Comparison of ENCODE assay signal across 18 cellular contexts in genomic region chr9:69443178-69443577, GRCh38.
A peak's percentile ranks its signal among the peaks of the same experiment; 100 is the strongest.
DNase-seq lines count a peak whose midpoint lies in the region; ATAC-seq and TF ChIP-seq lines count a peak whose summit lies in the region.
"Had no signal": no experiment of that assay in that cellular context is flagged by ENCODE, and none has a peak within 500 bp of the region (broad histone marks: within the 10 kb centered on the region; RNA-seq: fewer than 3 reads in every experiment).

No MANE protein-coding gene starts in this region.

- DNase-seq in COR-L47 (lab: John Stamatoyannopoulos, UW) = peak; percentile 86
- DNase-seq in NCI-H1436 treated with DMSO at 0.1 percent for 48 hours (lab: John Stamatoyannopoulos, UW) = peak; percentile 36
- DNase-seq in NCI-H345 treated with DMSO at 0.1 percent for 48 hours (lab: John Stamatoyannopoulos, UW; ENCODE audit: unreplicated experiment) = peak; percentile 75
- DNase-seq in epithelial cell of esophagus (ENCODE audit: low read depth) = peak; percentile 71
- DNase-seq in kidney glomerular epithelial cell (lab: John Stamatoyannopoulos, UW) = no peak
- no peak for DNase-seq in OCI-LY7 (ENCODE audit: low spot score)
- DNase-seq: activated CD4-positive, alpha-beta T cell treated with anti-CD3 and anti-CD28 coated beads, Interleukin-2, amount 50 U/mL, for 1 hour; activated naive CD4-positive, alpha-beta T cell treated with anti-CD3 and anti-CD28 coated beads, Interleukin-2, amount 50 U/mL, for 16 hours; CD8-positive, alpha-beta memory T cell; glutamatergic neuron; GM23248; mesendoderm; NCI-H226; PC-3; stimulated activated naive CD8-positive, alpha-beta T cell treated with anti-CD3 and anti-CD28 coated beads, Interleukin-15, amount 100 ng/mL, for 72 hours had no signal

- H3K36me3 ChIP-seq in OCI-LY7 (ENCODE audit: insufficient read depth, low read length) = no peaks in the 10 kb centered on the region

- no peak overlapping the region for H3K27ac ChIP-seq in OCI-LY7 (ENCODE audit: low read depth, low read length, poor library complexity, severe bottlenecking)
- H3K27ac ChIP-seq: GM23248 had no signal

- no peaks in the 10 kb centered on the region for H3K79me2 ChIP-seq in OCI-LY7 (ENCODE audit: insufficient read depth, low read depth, low read length)

- H3K9me3 ChIP-seq in OCI-LY7 (ENCODE audit: low read length) = no peaks in the 10 kb centered on the region

- CTCF ChIA-PET in OCI-LY7 (lab: Charles Lee; ENCODE audit: unreplicated experiment) = no interaction called here

- H2AFZ ChIP-seq in OCI-LY7 (ENCODE audit: low read length) = no peak overlapping the region
- H2AFZ ChIP-seq: GM23248 had no signal

- H3K4me2 ChIP-seq in OCI-LY7 (ENCODE audit: low read length) = no peak overlapping the region

- no peaks in the 10 kb centered on the region for H4K20me1 ChIP-seq in OCI-LY7 (ENCODE audit: insufficient read depth, low read length)

- intact Hi-C loops in OCI-LY7 (cut with micrococcal nuclease; ENCODE audit: unreplicated experiment) = no loop called here

- ATAC-seq in GM21825 (IDR thresholded peaks at IDR 0.05; ENCODE audit: unreplicated experiment) (no peak), HG03565 (IDR thresholded peaks at IDR 0.05; ENCODE audit: unreplicated experiment) (no peak)
- ATAC-seq: PC-3; SK-N-SH treated with all-trans-retinoic acid at 6 μM for 48 hours; stimulated activated naive CD8-positive, alpha-beta T cell treated with anti-CD3 and anti-CD28 coated beads, Interleukin-15, amount 100 ng/mL, for 72 hours had no signal

- no TSS peak for BruUV-seq in OCI-LY7 (replicated peaks; lab: Mats Ljungman, UMichigan)

- H3K4me1 ChIP-seq in OCI-LY7 (ENCODE audit: insufficient read depth, low read length, poor library complexity, severe bottlenecking) = no peaks in the 10 kb centered on the region

- H3K4me3 ChIP-seq in epithelial cell of esophagus (ENCODE audit: low read length) = no peak overlapping the region
- no peak overlapping the region for H3K4me3 ChIP-seq in OCI-LY7 (ENCODE audit: low read depth, low read length, poor library complexity, severe bottlenecking)
- H3K4me3 ChIP-seq: GM23248 had no signal

- H3K9me2 ChIP-seq in OCI-LY7 (ENCODE audit: insufficient read depth, low read length) = no peaks in the 10 kb centered on the region

- no peak for TF ChIP-seq CTCF in epithelial cell of esophagus (IDR thresholded peaks at IDR 0.05; ENCODE audit: insufficient read depth, low read depth, low read length, missing control alignments)
- TF ChIP-seq CTCF in OCI-LY7 (conservative IDR thresholded peaks at IDR 0.05; ENCODE audit: low read length) = no peak

- POLR2A ChIA-PET in OCI-LY7 (lab: Charles Lee) = no interaction called here

Comparison
In these comparisons a context has a peak if more than half of its experiments do, and no peak if none do; other contexts are left out.
1. DNase-seq: peak in COR-L47 (single experiment), NCI-H1436 treated with DMSO at 0.1 percent for 48 hours (single experiment), NCI-H345 treated with DMSO at 0.1 percent for 48 hours (single experiment) and epithelial cell of esophagus (single experiment); none in kidney glomerular epithelial cell (single experiment) and OCI-LY7 (single experiment).